12 cellular contexts compared by ENCODE assay signal in genomic region chr7:100433592-100434296, GRCh38. TPM values are rescaled to one million over a fixed set of nuclear protein-coding genes. Genes with fewer than 3 reads are reported as not detected.
A peak's percentile ranks its signal among the peaks of the same experiment; 100 is the strongest.
DNase-seq lines count a peak whose midpoint lies in the region; ATAC-seq and TF ChIP-seq lines count a peak whose summit lies in the region.
"Had no signal": no experiment of that assay in that cellular context is flagged by ENCODE, and none has a peak within 500 bp of the region (broad histone marks: within the 10 kb centered on the region; RNA-seq: fewer than 3 reads in every experiment).

No MANE protein-coding gene starts in this region.

- intact Hi-C loops in activated naive CD4-positive, alpha-beta T cell treated with anti-CD3 and anti-CD28 coated beads for 36 hours (cut with micrococcal nuclease) = no loop called here

- peaks cover 5% of the 10 kb centered on the region for H3K27me3 Mint-ChIP-seq in activated naive CD4-positive, alpha-beta T cell treated with anti-CD3 and anti-CD28 coated beads for 36 hours (ENCODE audit: low read depth)
- peaks cover 21% of the 10 kb centered on the region for H3K27me3 Mint-ChIP-seq in endothelial cell (ENCODE audit: unreplicated experiment)
- H3K27me3 Mint-ChIP-seq in stimulated activated naive CD8-positive, alpha-beta T cell treated with anti-CD3 and anti-CD28 coated beads, Interleukin-15, amount 100 ng/mL, for 72 hours = no peaks in the 10 kb centered on the region

- no peak overlapping the region for H3K4me3 Mint-ChIP-seq in activated naive CD4-positive, alpha-beta T cell treated with anti-CD3 and anti-CD28 coated beads for 36 hours
- peak overlapping the region; percentile 94 for H3K4me3 Mint-ChIP-seq in endothelial cell (ENCODE audit: unreplicated experiment)
- H3K4me3 Mint-ChIP-seq in stimulated activated naive CD8-positive, alpha-beta T cell treated with anti-CD3 and anti-CD28 coated beads, Interleukin-15, amount 100 ng/mL, for 72 hours = peak overlapping the region; percentile 84 to 95

- CTCF ChIA-PET in activated naive CD4-positive, alpha-beta T cell treated with anti-CD3 and anti-CD28 coated beads for 36 hours (lab: Charles Lee) = interaction anchor here (0.9 kb wide), 1 partner anchor 126 kb away, joined by 3 read pairs; no protein-coding TSS in a partner anchor
- CTCF ChIA-PET in RWPE1 (lab: Yijun Ruan, JAX) = no interaction called here

- H3K27ac ChIP-seq in RWPE1 = peak overlapping the region; percentile 95

- no peak for TF ChIP-seq CTCF in RWPE1 (conservative IDR thresholded peaks at IDR 0.05; ENCODE audit: low read depth)
- TF ChIP-seq CTCF in endothelial cell (IDR thresholded peaks at IDR 0.05; ENCODE audit: unreplicated experiment) = no peak

- peaks cover 59% of the 10 kb centered on the region for H3K4me1 Mint-ChIP-seq in activated naive CD4-positive, alpha-beta T cell treated with anti-CD3 and anti-CD28 coated beads for 36 hours (ENCODE audit: low read depth)
- H3K4me1 Mint-ChIP-seq in endothelial cell (ENCODE audit: unreplicated experiment) = peaks cover 50% of the 10 kb centered on the region
- peaks cover 60% of the 10 kb centered on the region for H3K4me1 Mint-ChIP-seq in stimulated activated naive CD8-positive, alpha-beta T cell treated with anti-CD3 and anti-CD28 coated beads, Interleukin-15, amount 100 ng/mL, for 72 hours

- H3K9me3 Mint-ChIP-seq in activated naive CD4-positive, alpha-beta T cell treated with anti-CD3 and anti-CD28 coated beads for 36 hours = no peaks in the 10 kb centered on the region
- H3K9me3 Mint-ChIP-seq in endothelial cell (ENCODE audit: unreplicated experiment) = no peaks in the 10 kb centered on the region
- no peaks in the 10 kb centered on the region for H3K9me3 Mint-ChIP-seq in stimulated activated naive CD8-positive, alpha-beta T cell treated with anti-CD3 and anti-CD28 coated beads, Interleukin-15, amount 100 ng/mL, for 72 hours

- H3K27ac Mint-ChIP-seq in activated naive CD4-positive, alpha-beta T cell treated with anti-CD3 and anti-CD28 coated beads for 36 hours = peak overlapping the region; percentile 83
- peak overlapping the region; percentile 38 for H3K27ac Mint-ChIP-seq in endothelial cell (ENCODE audit: unreplicated experiment)
- H3K27ac Mint-ChIP-seq in stimulated activated naive CD8-positive, alpha-beta T cell treated with anti-CD3 and anti-CD28 coated beads, Interleukin-15, amount 100 ng/mL, for 72 hours = peak overlapping the region in 1 of 2 donors; percentile 55

- ATAC-seq in stimulated activated naive CD8-positive, alpha-beta T cell treated with anti-CD3 and anti-CD28 coated beads, Interleukin-15, amount 100 ng/mL, for 72 hours = no peak
- ATAC-seq in GM21381 (IDR thresholded peaks at IDR 0.05; ENCODE audit: unreplicated experiment) = no peak
- no peak for ATAC-seq in HG03469 (IDR thresholded peaks at IDR 0.05; ENCODE audit: unreplicated experiment)
- no peak for ATAC-seq in HG02938 (IDR thresholded peaks at IDR 0.05; ENCODE audit: unreplicated experiment)

- POLR2A ChIA-PET in RWPE1 (lab: Yijun Ruan, JAX; ENCODE audit: low non-redundant PET) = no interaction called here

- DNase-seq in activated naive CD4-positive, alpha-beta T cell treated with anti-CD3 and anti-CD28 coated beads for 36 hours = no peak
- DNase-seq in activated naive CD4-positive, alpha-beta T cell treated with Interleukin-2 at 50 U/mL for 16 hours = no peak
- DNase-seq in RWPE1 (ENCODE audit: low spot score) = no peak
- DNase-seq in endothelial cell (ENCODE audit: low spot score) = no peak
- DNase-seq in stimulated activated naive CD8-positive, alpha-beta T cell treated with anti-CD3 and anti-CD28 coated beads, Interleukin-15, amount 100 ng/mL, for 72 hours = no peak
- DNase-seq: anterior cingulate cortex; erythroblast; NCI-H2029; stimulated activated CD4-positive, alpha-beta T cell treated with anti-CD3 and anti-CD28 coated beads, Interleukin-2, amount 100 ng/mL, for 48 hours had no signal

- peaks cover 51% of the 10 kb centered on the region for H3K36me3 Mint-ChIP-seq in activated naive CD4-positive, alpha-beta T cell treated with anti-CD3 and anti-CD28 coated beads for 36 hours (ENCODE audit: low read depth)
- H3K36me3 Mint-ChIP-seq in endothelial cell (ENCODE audit: low read depth, unreplicated experiment) = peaks cover 38% of the 10 kb centered on the region

RNA-seq across cellular contexts. Expression of gene PPP1R35, which starts 2.6 kb away (rescaled TPM):
- total RNA-seq in activated naive CD4-positive, alpha-beta T cell treated with anti-CD3 and anti-CD28 coated beads for 36 hours = 10 to 100 TPM; 45.3 to 53.6 TPM
- total RNA-seq in endothelial cell (ENCODE audit: unreplicated experiment) = 27.3 TPM

RNA-seq across cellular contexts. Expression of gene MEPCE, which starts 4.1 kb away (rescaled TPM):
- total RNA-seq in activated naive CD4-positive, alpha-beta T cell treated with anti-CD3 and anti-CD28 coated beads for 36 hours = 10 to 100 TPM; 39.3 to 39.7 TPM
- 30.5 TPM for total RNA-seq in endothelial cell (ENCODE audit: unreplicated experiment)

RNA-seq across cellular contexts. Expression of gene ZCWPW1, which starts 5.2 kb away (rescaled TPM):
- 1 to 10 TPM; 3.5 to 5.2 TPM for total RNA-seq in activated naive CD4-positive, alpha-beta T cell treated with anti-CD3 and anti-CD28 coated beads for 36 hours
- 2.2 TPM for total RNA-seq in endothelial cell (ENCODE audit: unreplicated experiment)

RNA-seq across cellular contexts. Expression of gene SPACDR, which starts 30.3 kb away (rescaled TPM):
- total RNA-seq in activated naive CD4-positive, alpha-beta T cell treated with anti-CD3 and anti-CD28 coated beads for 36 hours = 1 to 10 TPM; 2.3 to 2.6 TPM
- total RNA-seq in endothelial cell (ENCODE audit: unreplicated experiment) = 4.3 TPM

RNA-seq across cellular contexts. Expression of gene TSC22D4, which starts 45.3 kb away (rescaled TPM):
- 10 to 100 TPM; 46.0 to 48.7 TPM for total RNA-seq in activated naive CD4-positive, alpha-beta T cell treated with anti-CD3 and anti-CD28 coated beads for 36 hours
- 94.3 TPM for total RNA-seq in endothelial cell (ENCODE audit: unreplicated experiment)
